8 cellular contexts compared by ENCODE assay signal in the genomic region with DNA sequence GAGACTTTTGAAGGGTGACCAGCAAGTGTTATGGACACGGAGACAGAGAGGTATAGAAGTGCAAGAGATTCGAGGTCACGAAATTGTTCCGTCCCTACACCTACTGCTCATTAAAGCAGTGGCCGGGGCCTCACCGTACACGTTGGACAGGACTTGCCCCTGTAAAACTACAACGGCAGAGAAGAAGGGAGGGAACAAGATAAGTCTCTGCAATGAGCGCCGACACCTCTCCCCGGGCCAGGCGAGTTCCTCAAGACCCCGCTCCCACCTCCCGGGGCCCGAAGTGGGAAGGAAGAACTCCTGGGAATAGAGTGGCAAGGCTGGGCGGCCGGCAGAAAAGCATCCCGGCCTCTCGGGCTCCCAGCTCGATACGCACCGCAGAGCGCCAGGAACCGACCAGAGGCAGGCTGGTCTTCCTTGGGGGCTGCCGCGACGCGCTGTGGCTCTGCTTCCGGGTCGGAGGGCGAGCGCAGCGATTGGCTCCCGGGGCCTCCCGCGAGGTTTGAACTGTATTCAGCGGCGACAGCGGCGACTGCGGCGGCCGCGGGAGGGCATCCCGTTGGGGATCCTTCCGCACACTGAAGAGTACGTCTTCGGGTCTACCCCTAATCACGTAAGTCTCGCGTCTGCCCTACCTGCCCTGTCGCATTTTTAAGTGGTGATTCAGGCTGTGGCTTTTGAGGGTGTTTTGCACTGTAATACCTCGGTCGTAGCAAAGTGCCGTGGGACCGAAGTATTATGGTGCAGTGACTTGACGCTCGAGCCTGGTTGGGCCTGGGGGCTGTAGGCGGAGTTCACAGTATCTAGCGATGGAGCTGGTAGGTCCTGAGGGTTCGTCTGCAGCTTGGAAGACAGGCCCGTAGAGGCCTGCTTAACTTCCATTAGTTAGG. TPM values are rescaled to one million over a fixed set of nuclear protein-coding genes. Genes with fewer than 3 reads are reported as not detected.
DNase-seq lines count a peak whose midpoint lies in the region; TF ChIP-seq lines count a peak whose summit lies in the region.

Gene NUP37 (minus strand): TSS at position 441 of the 890 bp plus-strand sequence. CDS start 1,596 bp downstream, outside the sequence.
A gene with protein sequence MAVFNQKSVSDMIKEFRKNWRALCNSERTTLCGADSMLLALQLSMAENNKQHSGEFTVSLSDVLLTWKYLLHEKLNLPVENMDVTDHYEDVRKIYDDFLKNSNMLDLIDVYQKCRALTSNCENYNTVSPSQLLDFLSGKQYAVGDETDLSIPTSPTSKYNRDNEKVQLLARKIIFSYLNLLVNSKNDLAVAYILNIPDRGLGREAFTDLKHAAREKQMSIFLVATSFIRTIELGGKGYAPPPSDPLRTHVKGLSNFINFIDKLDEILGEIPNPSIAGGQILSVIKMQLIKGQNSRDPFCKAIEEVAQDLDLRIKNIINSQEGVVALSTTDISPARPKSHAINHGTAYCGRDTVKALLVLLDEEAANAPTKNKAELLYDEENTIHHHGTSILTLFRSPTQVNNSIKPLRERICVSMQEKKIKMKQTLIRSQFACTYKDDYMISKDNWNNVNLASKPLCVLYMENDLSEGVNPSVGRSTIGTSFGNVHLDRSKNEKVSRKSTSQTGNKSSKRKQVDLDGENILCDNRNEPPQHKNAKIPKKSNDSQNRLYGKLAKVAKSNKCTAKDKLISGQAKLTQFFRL (plus strand): TSS at position 510 of the 890 bp plus-strand sequence. CDS start 3,706 bp downstream, outside the sequence.

- peak within 1 kb of the TSS; percentile 94 for H3K4me3 ChIP-seq in endodermal cell (ENCODE audit: low read length)
- H3K4me3 ChIP-seq in mesendoderm (ENCODE audit: low read length) = peak within 1 kb of the TSS; percentile 98

- peak within 1 kb of the TSS; percentile 64 for H3K4ac ChIP-seq in mesendoderm (ENCODE audit: low read depth, low read length)

- DNase-seq in COR-L47 (lab: John Stamatoyannopoulos, UW) = peak; percentile 84
- peak; percentile 86 for DNase-seq in GM20000 (ENCODE audit: low spot score)
- peak; percentile 92 for DNase-seq in HT-29 (ENCODE audit: low spot score)
- DNase-seq in NOMO-1 treated with DMSO at 0.1 percent for 48 hours (lab: John Stamatoyannopoulos, UW; ENCODE audit: unreplicated experiment) = peak; percentile 89
- DNase-seq in activated CD8-positive, alpha-beta memory T cell treated with anti-CD3 and anti-CD28 coated beads for 48 hours (ENCODE audit: low read depth in 2 of 3, low spot score in 2 of 3) = peak; percentile 63 to 82 (median 75)
- DNase-seq in endodermal cell = peak; percentile 99
- peak; percentile 97 for DNase-seq in mesendoderm
- DNase-seq in stimulated activated CD8-positive, alpha-beta memory T cell treated with anti-CD3 and anti-CD28 coated beads, Interleukin-15, amount 100 ng/mL, for 1 hour (ENCODE audit: low read depth) = peak; percentile 81

- H3K4me3 Mint-ChIP-seq in endodermal cell = peak within 1 kb of the TSS; percentile 78

- H2AK5ac ChIP-seq in mesendoderm (ENCODE audit: low read length) = no peak within 1 kb of the TSS

- H2BK120ac ChIP-seq in mesendoderm (ENCODE audit: low read depth, low read length) = no peak within 1 kb of the TSS

- no peak within 1 kb of the TSS for H4K5ac ChIP-seq in mesendoderm (ENCODE audit: low read length)

- peaks cover 16% of the 10 kb centered on the region for H3K36me3 Mint-ChIP-seq in endodermal cell (ENCODE audit: low read depth)

- no peak within 1 kb of the TSS for H2BK15ac ChIP-seq in mesendoderm (replicated peaks; ENCODE audit: low read depth)

- H3K9me3 Mint-ChIP-seq in endodermal cell = no peaks in the 10 kb centered on the region

- peak within 1 kb of the TSS; percentile 86 for H3K27ac Mint-ChIP-seq in endodermal cell

- H3K18ac ChIP-seq in mesendoderm (ENCODE audit: low read length) = peak within 1 kb of the TSS; percentile 62

- no peaks in the 10 kb centered on the region for H3K4me1 ChIP-seq in endodermal cell (ENCODE audit: control insufficient read depth, insufficient read depth, low read length)
- no peaks in the 10 kb centered on the region for H3K4me1 ChIP-seq in mesendoderm (ENCODE audit: control insufficient read depth, low read depth, low read length)

- no peaks in the 10 kb centered on the region for H3K9me3 ChIP-seq in endodermal cell (ENCODE audit: control insufficient read depth, low read length)

- H3K27me3 ChIP-seq in endodermal cell (ENCODE audit: control insufficient read depth, insufficient read depth, low read length, poor library complexity, severe bottlenecking) (no peaks in the 10 kb centered on the region), mesendoderm (ENCODE audit: insufficient read depth, low read length, poor library complexity) (no peaks in the 10 kb centered on the region)

- H3K27ac ChIP-seq in endodermal cell (ENCODE audit: low read depth, low read length) (peak within 1 kb of the TSS; percentile 6), mesendoderm (ENCODE audit: low read depth, low read length) (peak within 1 kb of the TSS; percentile 80)

- no peaks in the 10 kb centered on the region for H3K27me3 Mint-ChIP-seq in endodermal cell (ENCODE audit: insufficient read depth)

- peaks cover 10% of the 10 kb centered on the region for H3K4me1 Mint-ChIP-seq in endodermal cell

- H2BK5ac ChIP-seq in mesendoderm (ENCODE audit: low read length) = peak within 1 kb of the TSS; percentile 80

- H3K36me3 ChIP-seq in endodermal cell (ENCODE audit: control insufficient read depth, insufficient read depth, low read length) (peaks cover 27% of the 10 kb centered on the region), mesendoderm (ENCODE audit: control insufficient read depth, insufficient read depth, low read length) (no peaks in the 10 kb centered on the region)

- no peak within 1 kb of the TSS for H4K8ac ChIP-seq in mesendoderm (ENCODE audit: low read depth, low read length)

- H3K4me2 ChIP-seq in mesendoderm (ENCODE audit: low read length) = peak within 1 kb of the TSS; percentile 90

- H3K23ac ChIP-seq in mesendoderm (ENCODE audit: low read length) = peak within 1 kb of the TSS; percentile 48

- peaks cover 15% of the 10 kb centered on the region for H3K79me1 ChIP-seq in mesendoderm (ENCODE audit: low read length)

- TF ChIP-seq CTCF in GM20000 (IDR thresholded peaks at IDR 0.05; ENCODE audit: extremely low read depth, missing control alignments) (no peak), endodermal cell (conservative IDR thresholded peaks at IDR 0.05) (no peak)

- H3K79me2 ChIP-seq in mesendoderm (ENCODE audit: control insufficient read depth, insufficient read depth, low read length) = peaks cover 22% of the 10 kb centered on the region

- H3K9ac ChIP-seq in endodermal cell (ENCODE audit: extremely low read depth, low read length, poor library complexity, severe bottlenecking) (peak within 1 kb of the TSS; percentile 80), mesendoderm (ENCODE audit: low read length) (peak within 1 kb of the TSS; percentile 95)

- 0% methylated on average over 22 to 62 of the region's 62 CpGs for whole genome bisulfite sequencing in endodermal cell (ENCODE audit: insufficient coverage in 1 of 2, insufficient read length in 1 of 2), 2 experiments
- no CpG with 5 or more reads among the region's 62 CpGs for WGBS in mesendoderm (ENCODE audit: extremely low coverage, insufficient coverage, low lambda C conversion rate)

- H3K56ac ChIP-seq in mesendoderm (ENCODE audit: low read length) = peak within 1 kb of the TSS; percentile 95

RNA-seq across cellular contexts. Expression of gene NUP37, which starts in this region (rescaled TPM):
- total RNA-seq in HT-29 (2014; rRNA removed; shearing (Covaris generic)) = 22.7 and 25.0 TPM in 2 replicates
- 10 to 100 TPM; 59.4 to 74.7 TPM for total RNA-seq in endodermal cell
- polyA plus RNA-seq in endodermal cell (2013, experiment 1 of 2) = 59.1 TPM
- polyA plus RNA-seq in endodermal cell (2013, experiment 2 of 2) = 57.5 TPM
- polyA plus RNA-seq in mesendoderm (2013, experiment 1 of 2) = 63.5 TPM
- polyA plus RNA-seq in mesendoderm (2013, experiment 2 of 2) = 69.3 TPM

RNA-seq across cellular contexts. Expression of the second gene that starts in this region (rescaled TPM):
- total RNA-seq in HT-29 (2014; rRNA removed; shearing (Covaris generic)) = 11.5 and 13.0 TPM in 2 replicates
- 10 to 100 TPM; 28.3 to 30.0 TPM for total RNA-seq in endodermal cell
- polyA plus RNA-seq in endodermal cell (2013, experiment 1 of 2) = 26.6 TPM
- polyA plus RNA-seq in endodermal cell (2013, experiment 2 of 2) = 28.4 TPM
- 26.8 TPM for polyA plus RNA-seq in mesendoderm (2013, experiment 1 of 2)
- 25.9 TPM for polyA plus RNA-seq in mesendoderm (2013, experiment 2 of 2)

Comparison
In these comparisons a context has a peak if more than half of its experiments do, and no peak if none do; other contexts are left out.
1. Peak in every context shown above with its lines: DNase-seq, H3K4me3 ChIP-seq and H3K27ac ChIP-seq.